ENCODE assay signal across 28 cellular contexts in the genomic region with DNA sequence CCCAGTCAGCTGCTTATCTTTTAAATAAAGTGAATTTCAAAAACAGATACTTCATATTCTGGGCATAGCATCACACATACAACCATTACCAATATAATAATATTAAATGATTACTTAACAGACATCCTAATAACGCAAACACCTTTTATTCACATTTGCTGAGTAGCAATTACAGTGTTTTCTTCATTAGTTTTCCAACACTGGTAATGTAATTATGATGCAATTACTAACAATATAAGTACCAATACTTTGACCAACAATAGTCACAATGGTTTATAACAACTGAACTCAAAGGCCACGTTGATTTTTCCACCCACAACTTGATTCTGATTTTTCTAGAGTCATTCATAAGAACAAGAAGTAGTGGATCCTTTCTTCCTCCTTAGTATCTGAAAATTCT.
"Had no signal": no experiment of that assay in that cellular context is flagged by ENCODE, and none has a peak within 500 bp of the region (broad histone marks: within the 10 kb centered on the region; RNA-seq: fewer than 3 reads in every experiment).

No MANE protein-coding gene starts in this region.

- ATAC-seq: activated naive CD8-positive, alpha-beta T cell treated with anti-CD3 and anti-CD28 coated beads, Interleukin-2, amount 50 U/mL, for 24 hours; activated T-cell treated with anti-CD3 and anti-CD28 coated beads, Interleukin-2, amount 50 U/mL, for 4 hours; body of pancreas; effector memory CD8-positive, alpha-beta T cell; foreskin keratinocyte; gastrocnemius medialis; heart left ventricle had no signal

- H3K27ac ChIP-seq: adrenal gland, body of pancreas, esophagus muscularis mucosa, foreskin keratinocyte, gastrocnemius medialis, heart left ventricle had no signal

- H3K36me3 ChIP-seq: adrenal gland had no signal

- H3K4me1 ChIP-seq: adrenal gland, body of pancreas, foreskin keratinocyte, gastrocnemius medialis had no signal

- H3K27me3 ChIP-seq: adrenal gland, body of pancreas, esophagus muscularis mucosa, foreskin keratinocyte, gastrocnemius medialis, heart left ventricle had no signal

- H3K9me3 ChIP-seq: adrenal gland, body of pancreas, esophagus muscularis mucosa, gastrocnemius medialis, heart left ventricle had no signal

- DNase-seq: activated CD4-positive, alpha-beta memory T cell treated with anti-CD3 and anti-CD28 coated beads, Interleukin-2, amount 10 ng/mL, durations not matched to agents 7 days and 5 days; activated CD4-positive, alpha-beta T cell treated with anti-CD3 and anti-CD28 coated beads for 1 hour; activated CD4-positive, alpha-beta T cell treated with anti-CD3 and anti-CD28 coated beads for 4 hours; activated CD4-positive, alpha-beta T cell treated with anti-CD3 and anti-CD28 coated beads, Interleukin-2, amount 10 ng/mL, durations not matched to agents 7 days and 5 days; activated CD4-positive, alpha-beta T cell treated with anti-CD3 and anti-CD28 coated beads, Interleukin-2, amount 50 U/mL, for 4 hours; activated CD8-positive, alpha-beta memory T cell treated with anti-CD3 and anti-CD28 coated beads, Interleukin-2, amount 50 U/mL, for 48 hours; activated effector memory CD4-positive, alpha-beta T cell treated with anti-CD3 and anti-CD28 coated beads, Interleukin-2, amount 50 U/mL, for 16 hours; activated naive CD4-positive, alpha-beta T cell treated with anti-CD3 and anti-CD28 coated beads for 36 hours; activated naive CD8-positive, alpha-beta T cell treated with anti-CD3 and anti-CD28 coated beads for 36 hours; activated naive CD8-positive, alpha-beta T cell treated with anti-CD3 and anti-CD28 coated beads, Interleukin-2, amount 50 U/mL, for 24 hours; activated T-cell treated with anti-CD3 and anti-CD28 coated beads, Interleukin-2, amount 50 U/mL, for 4 hours; adrenal gland; amygdala; aorta; body of pancreas; caudate nucleus; cortex of kidney; dermis blood vessel endothelial cell; effector CD4-positive, alpha-beta T cell; effector memory CD8-positive, alpha-beta T cell; erythroblast; foreskin keratinocyte; gastrocnemius medialis; glutamatergic neuron; heart left ventricle; T-helper 2 cell had no signal

- FAIRE-seq: colon had no signal

- H3K4me3 ChIP-seq: adrenal gland, body of pancreas, esophagus muscularis mucosa, gastrocnemius medialis, heart left ventricle had no signal
